Comparison of ENCODE assay signal across 1 cellular context in the genomic region with DNA sequence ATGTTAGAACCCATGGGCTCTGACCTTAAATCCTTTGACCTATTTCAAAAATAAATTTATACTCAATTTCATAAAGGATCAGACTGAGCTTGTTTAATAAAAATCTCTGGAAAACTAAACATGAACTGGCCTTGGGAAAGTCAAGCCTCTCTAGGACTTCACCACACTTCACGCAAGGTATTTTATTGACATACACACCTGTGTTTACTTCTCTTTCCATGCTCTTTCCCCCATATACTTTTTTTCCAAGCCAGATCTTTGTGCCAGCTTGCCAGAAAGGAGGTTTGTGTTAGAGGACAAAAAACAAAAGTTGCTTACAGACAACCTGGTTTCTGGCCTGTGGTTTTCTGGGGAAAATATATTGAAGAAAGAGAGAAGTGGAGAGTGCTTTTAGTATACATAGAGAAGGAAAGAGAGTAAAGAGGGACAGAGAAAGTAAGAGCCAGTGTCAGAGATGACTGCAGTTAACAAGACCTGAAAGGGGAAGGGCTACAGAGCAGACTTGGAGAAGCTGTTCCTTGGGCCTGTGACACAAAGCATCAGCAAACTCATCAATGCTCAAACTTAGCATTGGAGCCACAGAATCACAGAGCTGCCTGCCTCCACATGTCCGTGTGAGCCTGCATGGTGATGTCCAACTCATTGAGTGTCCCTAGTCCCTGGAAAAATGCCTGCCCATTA.
TF ChIP-seq lines count a peak whose summit lies in the region.

No MANE protein-coding gene starts in this region.

TF ChIP-seq in H1, 55 proteins besides CTCF, POLR2A, EP300 and RAD21 (continued from another document):
- TF ChIP-seq, protein P1, sequence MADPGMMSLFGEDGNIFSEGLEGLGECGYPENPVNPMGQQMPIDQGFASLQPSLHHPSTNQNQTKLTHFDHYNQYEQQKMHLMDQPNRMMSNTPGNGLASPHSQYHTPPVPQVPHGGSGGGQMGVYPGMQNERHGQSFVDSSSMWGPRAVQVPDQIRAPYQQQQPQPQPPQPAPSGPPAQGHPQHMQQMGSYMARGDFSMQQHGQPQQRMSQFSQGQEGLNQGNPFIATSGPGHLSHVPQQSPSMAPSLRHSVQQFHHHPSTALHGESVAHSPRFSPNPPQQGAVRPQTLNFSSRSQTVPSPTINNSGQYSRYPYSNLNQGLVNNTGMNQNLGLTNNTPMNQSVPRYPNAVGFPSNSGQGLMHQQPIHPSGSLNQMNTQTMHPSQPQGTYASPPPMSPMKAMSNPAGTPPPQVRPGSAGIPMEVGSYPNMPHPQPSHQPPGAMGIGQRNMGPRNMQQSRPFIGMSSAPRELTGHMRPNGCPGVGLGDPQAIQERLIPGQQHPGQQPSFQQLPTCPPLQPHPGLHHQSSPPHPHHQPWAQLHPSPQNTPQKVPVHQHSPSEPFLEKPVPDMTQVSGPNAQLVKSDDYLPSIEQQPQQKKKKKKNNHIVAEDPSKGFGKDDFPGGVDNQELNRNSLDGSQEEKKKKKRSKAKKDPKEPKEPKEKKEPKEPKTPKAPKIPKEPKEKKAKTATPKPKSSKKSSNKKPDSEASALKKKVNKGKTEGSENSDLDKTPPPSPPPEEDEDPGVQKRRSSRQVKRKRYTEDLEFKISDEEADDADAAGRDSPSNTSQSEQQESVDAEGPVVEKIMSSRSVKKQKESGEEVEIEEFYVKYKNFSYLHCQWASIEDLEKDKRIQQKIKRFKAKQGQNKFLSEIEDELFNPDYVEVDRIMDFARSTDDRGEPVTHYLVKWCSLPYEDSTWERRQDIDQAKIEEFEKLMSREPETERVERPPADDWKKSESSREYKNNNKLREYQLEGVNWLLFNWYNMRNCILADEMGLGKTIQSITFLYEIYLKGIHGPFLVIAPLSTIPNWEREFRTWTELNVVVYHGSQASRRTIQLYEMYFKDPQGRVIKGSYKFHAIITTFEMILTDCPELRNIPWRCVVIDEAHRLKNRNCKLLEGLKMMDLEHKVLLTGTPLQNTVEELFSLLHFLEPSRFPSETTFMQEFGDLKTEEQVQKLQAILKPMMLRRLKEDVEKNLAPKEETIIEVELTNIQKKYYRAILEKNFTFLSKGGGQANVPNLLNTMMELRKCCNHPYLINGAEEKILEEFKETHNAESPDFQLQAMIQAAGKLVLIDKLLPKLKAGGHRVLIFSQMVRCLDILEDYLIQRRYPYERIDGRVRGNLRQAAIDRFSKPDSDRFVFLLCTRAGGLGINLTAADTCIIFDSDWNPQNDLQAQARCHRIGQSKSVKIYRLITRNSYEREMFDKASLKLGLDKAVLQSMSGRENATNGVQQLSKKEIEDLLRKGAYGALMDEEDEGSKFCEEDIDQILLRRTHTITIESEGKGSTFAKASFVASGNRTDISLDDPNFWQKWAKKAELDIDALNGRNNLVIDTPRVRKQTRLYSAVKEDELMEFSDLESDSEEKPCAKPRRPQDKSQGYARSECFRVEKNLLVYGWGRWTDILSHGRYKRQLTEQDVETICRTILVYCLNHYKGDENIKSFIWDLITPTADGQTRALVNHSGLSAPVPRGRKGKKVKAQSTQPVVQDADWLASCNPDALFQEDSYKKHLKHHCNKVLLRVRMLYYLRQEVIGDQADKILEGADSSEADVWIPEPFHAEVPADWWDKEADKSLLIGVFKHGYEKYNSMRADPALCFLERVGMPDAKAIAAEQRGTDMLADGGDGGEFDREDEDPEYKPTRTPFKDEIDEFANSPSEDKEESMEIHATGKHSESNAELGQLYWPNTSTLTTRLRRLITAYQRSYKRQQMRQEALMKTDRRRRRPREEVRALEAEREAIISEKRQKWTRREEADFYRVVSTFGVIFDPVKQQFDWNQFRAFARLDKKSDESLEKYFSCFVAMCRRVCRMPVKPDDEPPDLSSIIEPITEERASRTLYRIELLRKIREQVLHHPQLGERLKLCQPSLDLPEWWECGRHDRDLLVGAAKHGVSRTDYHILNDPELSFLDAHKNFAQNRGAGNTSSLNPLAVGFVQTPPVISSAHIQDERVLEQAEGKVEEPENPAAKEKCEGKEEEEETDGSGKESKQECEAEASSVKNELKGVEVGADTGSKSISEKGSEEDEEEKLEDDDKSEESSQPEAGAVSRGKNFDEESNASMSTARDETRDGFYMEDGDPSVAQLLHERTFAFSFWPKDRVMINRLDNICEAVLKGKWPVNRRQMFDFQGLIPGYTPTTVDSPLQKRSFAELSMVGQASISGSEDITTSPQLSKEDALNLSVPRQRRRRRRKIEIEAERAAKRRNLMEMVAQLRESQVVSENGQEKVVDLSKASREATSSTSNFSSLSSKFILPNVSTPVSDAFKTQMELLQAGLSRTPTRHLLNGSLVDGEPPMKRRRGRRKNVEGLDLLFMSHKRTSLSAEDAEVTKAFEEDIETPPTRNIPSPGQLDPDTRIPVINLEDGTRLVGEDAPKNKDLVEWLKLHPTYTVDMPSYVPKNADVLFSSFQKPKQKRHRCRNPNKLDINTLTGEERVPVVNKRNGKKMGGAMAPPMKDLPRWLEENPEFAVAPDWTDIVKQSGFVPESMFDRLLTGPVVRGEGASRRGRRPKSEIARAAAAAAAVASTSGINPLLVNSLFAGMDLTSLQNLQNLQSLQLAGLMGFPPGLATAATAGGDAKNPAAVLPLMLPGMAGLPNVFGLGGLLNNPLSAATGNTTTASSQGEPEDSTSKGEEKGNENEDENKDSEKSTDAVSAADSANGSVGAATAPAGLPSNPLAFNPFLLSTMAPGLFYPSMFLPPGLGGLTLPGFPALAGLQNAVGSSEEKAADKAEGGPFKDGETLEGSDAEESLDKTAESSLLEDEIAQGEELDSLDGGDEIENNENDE (IDR thresholded peaks at IDR 0.05; ENCODE audit: insufficient replicate concordance, low read length): no peak
- TF ChIP-seq BACH1 (IDR thresholded peaks at IDR 0.05; ENCODE audit: low read length): no peak
- TF ChIP-seq GABPA (IDR thresholded peaks at IDR 0.05; ENCODE audit: borderline replicate concordance, insufficient read depth, low read length): no peak
- no peak for TF ChIP-seq RXRA (IDR thresholded peaks at IDR 0.05; ENCODE audit: insufficient read depth, low read depth, low read length)
- no peak for TF ChIP-seq CREB1 (IDR thresholded peaks at IDR 0.05)
- no peak for TF ChIP-seq CEBPB (IDR thresholded peaks at IDR 0.05; ENCODE audit: low read depth, low read length)
- no peak for TF ChIP-seq RFX5 (IDR thresholded peaks at IDR 0.05; ENCODE audit: borderline replicate concordance, low read depth, low read length)
- no peak for TF ChIP-seq BCL11A (IDR thresholded peaks at IDR 0.05; ENCODE audit: low read depth in 2 of 2, low read length in 2 of 2)
- TF ChIP-seq RBBP5 (IDR thresholded peaks at IDR 0.05; ENCODE audit: borderline replicate concordance, low read depth, low read length): no peak
- no peak for TF ChIP-seq EGR1 (IDR thresholded peaks at IDR 0.05; ENCODE audit: borderline replicate concordance, low read depth, low read length)
- TF ChIP-seq ASH2L (IDR thresholded peaks at IDR 0.05; ENCODE audit: low read length): no peak
- TF ChIP-seq POLR2AphosphoS5 (IDR thresholded peaks at IDR 0.05; ENCODE audit: low read depth, low read length): no peak
TF ChIP-seq in H1: peak in this region for 0.
